Comparison of ENCODE assay signal across 9 cellular contexts in the genomic region with DNA sequence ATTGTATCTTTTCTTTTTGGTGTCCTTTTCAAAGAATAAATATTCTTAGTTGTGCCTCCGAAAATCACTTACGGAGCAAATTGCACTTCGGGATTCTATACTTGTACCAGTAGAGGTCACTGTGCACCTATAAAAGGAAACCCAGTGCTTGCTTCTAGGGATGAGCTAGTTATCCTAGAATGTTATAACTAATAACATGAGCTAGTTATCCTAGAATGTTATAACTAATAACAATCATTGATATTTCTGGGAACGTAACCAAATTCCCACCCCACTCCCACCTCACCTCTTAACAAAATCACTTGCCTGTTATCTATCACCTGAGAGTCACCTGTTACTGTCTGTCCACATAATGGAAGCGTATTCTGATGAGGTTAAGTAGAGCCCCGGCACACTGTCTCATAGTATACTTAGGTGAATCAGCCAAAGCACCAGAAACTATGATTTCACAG.
DNase-seq lines count a peak whose midpoint lies in the region; ATAC-seq and TF ChIP-seq lines count a peak whose summit lies in the region.
"Had no signal": no experiment of that assay in that cellular context is flagged by ENCODE, and none has a peak within 500 bp of the region (broad histone marks: within the 10 kb centered on the region; RNA-seq: fewer than 3 reads in every experiment).

No MANE protein-coding gene starts in this region.

- H3K9me3 Mint-ChIP-seq in immature natural killer cell, result no peaks in the 10 kb centered on the region
- H3K9me3 Mint-ChIP-seq: dendritic cell treated with granulocyte-macrophage colony-stimulating factor and Interleukin-4, amounts not matched to agents 40 ng/mL and 50 ng/mL, for 4 days had no signal

- no peak for TF ChIP-seq POLR2A in tibial nerve (IDR thresholded peaks at IDR 0.05)

- TF ChIP-seq CTCF in cardiac muscle cell (IDR thresholded peaks at IDR 0.05; ENCODE audit: low read depth, low read length) (peak; percentile 71), tibial nerve (IDR thresholded peaks at IDR 0.05) (peak; percentile 49 to 65 (median 58))

- H3K4me1 Mint-ChIP-seq in immature natural killer cell, result peaks cover 4 to 28% of the 10 kb centered on the region in 2 donors

- no peak overlapping the region for H3K4me3 ChIP-seq in cardiac muscle cell
- H3K4me3 ChIP-seq in tibial nerve, result no peak overlapping the region

- H3K36me3 ChIP-seq in cardiac muscle cell (no peaks in the 10 kb centered on the region), tibial nerve (peaks cover 0 to 7% (median 0%) of the 10 kb centered on the region in 3 donors)

- H3K4me1 ChIP-seq in cardiac muscle cell (ENCODE audit: low read depth) (no peaks in the 10 kb centered on the region), tibial nerve (peaks cover 0 to 3% (median 0%) of the 10 kb centered on the region in 4 donors)

- no peaks in the 10 kb centered on the region for H3K36me3 Mint-ChIP-seq in immature natural killer cell

- TF ChIP-seq EP300 in tibial nerve (IDR thresholded peaks at IDR 0.05), result no peak

- no peak overlapping the region for H3K27ac Mint-ChIP-seq in immature natural killer cell
- H3K27ac Mint-ChIP-seq: dendritic cell treated with granulocyte-macrophage colony-stimulating factor and Interleukin-4, amounts not matched to agents 40 ng/mL and 50 ng/mL, for 4 days had no signal

- ATAC-seq in Right ventricle myocardium inferior, result no peak
- ATAC-seq in HG02938 (IDR thresholded peaks at IDR 0.05; ENCODE audit: unreplicated experiment), result no peak

- peaks cover 0 to 1% (median 1%) of the 10 kb centered on the region in 3 donors for H3K27me3 Mint-ChIP-seq in immature natural killer cell (ENCODE audit: low read depth in 3 of 3)
- H3K27me3 Mint-ChIP-seq: dendritic cell treated with granulocyte-macrophage colony-stimulating factor and Interleukin-4, amounts not matched to agents 40 ng/mL and 50 ng/mL, for 4 days had no signal

- H3K27me3 ChIP-seq in cardiac muscle cell (no peaks in the 10 kb centered on the region), tibial nerve (no peaks in the 10 kb centered on the region)

- H3K27ac ChIP-seq in cardiac muscle cell, result no peak overlapping the region
- H3K27ac ChIP-seq in tibial nerve, result no peak overlapping the region

- DNase-seq in cardiac muscle cell (ENCODE audit: low read depth in 1 of 2, low spot score in 1 of 2), result peak; percentile 63 to 70
- DNase-seq in Right ventricle myocardium inferior (ENCODE audit: missing footprints), result no peak
- peak; percentile 49 for DNase-seq in NCI-H146 (lab: John Stamatoyannopoulos, UW)
- DNase-seq in amniotic epithelial cell (ENCODE audit: low read depth), result peak; percentile 55
- DNase-seq in immature natural killer cell, result peak in 2 of 3 donors; percentile 7 to 13
- no peak for DNase-seq in tibial nerve (ENCODE audit: low spot score in 2 of 2)
- no peak for DNase-seq in T-helper 9 cell

- H3K4me3 Mint-ChIP-seq in immature natural killer cell, result no peak overlapping the region
- H3K4me3 Mint-ChIP-seq: dendritic cell treated with granulocyte-macrophage colony-stimulating factor and Interleukin-4, amounts not matched to agents 40 ng/mL and 50 ng/mL, for 4 days had no signal

- WGBS in tibial nerve, 2 donors, result 45 to 48% methylated on average over 6 of the region's 6 CpGs

- H3K9me3 ChIP-seq in cardiac muscle cell (ENCODE audit: low read depth) (no peaks in the 10 kb centered on the region), tibial nerve (no peaks in the 10 kb centered on the region)

- intact Hi-C loops in Right ventricle myocardium inferior (cut with DNase I), result loop anchor here (5.0 to 10.0 kb wide), 2 partner anchors 309 to 447 kb away; partner anchors contain the start of gene TFB1M

Comparison
In these comparisons a context has a peak if more than half of its experiments do, and no peak if none do; other contexts are left out.
1. DNase-seq: peak in cardiac muscle cell (2 of 2), NCI-H146 (single experiment), amniotic epithelial cell (single experiment) and immature natural killer cell (2 of 3); none in Right ventricle myocardium inferior (single experiment), tibial nerve (0 of 2) and T-helper 9 cell (single experiment).